In genomic region chr16:75432828-75433731, GRCh38 we compare ENCODE assay signal across 8 cellular contexts. TPM values are rescaled to one million over a fixed set of nuclear protein-coding genes. Genes with fewer than 3 reads are reported as not detected.
A peak's percentile ranks its signal among the peaks of the same experiment; 100 is the strongest.
DNase-seq lines count a peak whose midpoint lies in the region; ATAC-seq and TF ChIP-seq lines count a peak whose summit lies in the region.

CFDP1 (minus strand) TSS chr16:75433503; CDS start chr16:75433352, 151 bp downstream.

- TF ChIP-seq CTCF in ascending aorta (IDR thresholded peaks at IDR 0.05) (no peak), vagina (IDR thresholded peaks at IDR 0.05) (peak in 1 of 3 experiments; percentile 10)

- H3K9me3 ChIP-seq in ascending aorta (no peaks in the 10 kb centered on the region), right cardiac atrium (ENCODE audit: control insufficient read depth, low read length) (no peaks in the 10 kb centered on the region), vagina (no peaks in the 10 kb centered on the region)

- H3K36me3 ChIP-seq in ascending aorta, result no peaks in the 10 kb centered on the region
- H3K36me3 ChIP-seq in vagina, result no peaks in the 10 kb centered on the region

- H3K27me3 ChIP-seq in ascending aorta (no peaks in the 10 kb centered on the region), right cardiac atrium (ENCODE audit: control insufficient read depth, insufficient read depth) (no peaks in the 10 kb centered on the region), vagina (no peaks in the 10 kb centered on the region)

- peak within 1 kb of the TSS; percentile 90 to 91 for H3K4me3 ChIP-seq in ascending aorta
- H3K4me3 ChIP-seq in right cardiac atrium (ENCODE audit: low read length), result peak within 1 kb of the TSS; percentile 83
- H3K4me3 ChIP-seq in vagina, result peak within 1 kb of the TSS; percentile 72 to 91

- H3K4me1 ChIP-seq in ascending aorta (peaks cover 2 to 17% of the 10 kb centered on the region in 2 donors), right cardiac atrium (ENCODE audit: control insufficient read depth, insufficient read depth, low read length) (peaks cover 3% of the 10 kb centered on the region), vagina (peaks cover 24% of the 10 kb centered on the region)

- ATAC-seq in GM18498 (IDR thresholded peaks at IDR 0.05; ENCODE audit: unreplicated experiment), result peak; percentile 93
- peak; percentile 87 for ATAC-seq in HG02938 (IDR thresholded peaks at IDR 0.05; ENCODE audit: unreplicated experiment)
- ATAC-seq in right cardiac atrium, result peak; percentile 98

- intact Hi-C loops in T-helper 2 cell treated with Interferon-gamma antibody and Interleukin-4, amounts not matched to agents 100 ng/mL and 5 ng/mL, for 36 hours (cut with micrococcal nuclease), result loop anchor here (1.0 to 10.0 kb wide), 9 partner anchors 32 to 1758 kb away; partner anchors contain the start of genes ADAT1, GABARAPL2, MON1B and TMEM170A
- intact Hi-C loops in ascending aorta (cut with DNase I) (loop anchor here (1.0 kb wide), 1 partner anchor 31 kb away; the partner anchor contains the start of gene TMEM170A), right cardiac atrium (cut with DNase I) (no loop called here), vagina (cut with DNase I) (no loop called here)

- TF ChIP-seq POLR2A in vagina (IDR thresholded peaks at IDR 0.05), result peak in 1 of 2 donors; percentile 84

- WGBS in right cardiac atrium, result under 1% methylated on average over 85 of the region's 85 CpGs

- H3K27ac ChIP-seq in ascending aorta, result peak within 1 kb of the TSS; percentile 97 to 98
- peak within 1 kb of the TSS; percentile 90 for H3K27ac ChIP-seq in right cardiac atrium (ENCODE audit: low read length)
- H3K27ac ChIP-seq in vagina, result peak within 1 kb of the TSS; percentile 94

- DNase-seq in NCI-H187 treated with DMSO at 0.1 percent for 48 hours (lab: John Stamatoyannopoulos, UW) (peak; percentile 47), ascending aorta (ENCODE audit: low spot score in 2 of 2) (peak; percentile 78 to 97), right cardiac atrium (peak; percentile 97 to 99 (median 98)), putamen (ENCODE audit: low spot score) (peak; percentile 96), vagina (ENCODE audit: extremely low spot score in 2 of 2) (peak in 1 of 2 donors; percentile 94)

RNA-seq across cellular contexts. Expression of gene CFDP1, which starts in this region (rescaled TPM):
- 36.3 and 38.1 TPM in 2 replicates for total RNA-seq in T-helper 2 cell treated with Interferon-gamma antibody and Interleukin-4, amounts not matched to agents 100 ng/mL and 5 ng/mL, for 36 hours
- total RNA-seq in ascending aorta (8.3 TPM), right cardiac atrium (10 to 100 TPM; 23.7 to 36.8 (median 27.6) TPM), vagina (45.7 TPM)
- polyA plus RNA-seq in right cardiac atrium, result 40.8 TPM

Comparison
In these comparisons a context has a peak if more than half of its experiments do, and no peak if none do; other contexts are left out.
1. intact Hi-C loops: an anchor here in T-helper 2 cell treated with Interferon-gamma antibody and Interleukin-4, amounts not matched to agents 100 ng/mL and 5 ng/mL, for 36 hours (1.0 to 10.0 kb wide) and ascending aorta (1.0 kb wide); none called in right cardiac atrium and vagina.